Comparison of ENCODE assay signal across 9 cellular contexts in the genomic region with DNA sequence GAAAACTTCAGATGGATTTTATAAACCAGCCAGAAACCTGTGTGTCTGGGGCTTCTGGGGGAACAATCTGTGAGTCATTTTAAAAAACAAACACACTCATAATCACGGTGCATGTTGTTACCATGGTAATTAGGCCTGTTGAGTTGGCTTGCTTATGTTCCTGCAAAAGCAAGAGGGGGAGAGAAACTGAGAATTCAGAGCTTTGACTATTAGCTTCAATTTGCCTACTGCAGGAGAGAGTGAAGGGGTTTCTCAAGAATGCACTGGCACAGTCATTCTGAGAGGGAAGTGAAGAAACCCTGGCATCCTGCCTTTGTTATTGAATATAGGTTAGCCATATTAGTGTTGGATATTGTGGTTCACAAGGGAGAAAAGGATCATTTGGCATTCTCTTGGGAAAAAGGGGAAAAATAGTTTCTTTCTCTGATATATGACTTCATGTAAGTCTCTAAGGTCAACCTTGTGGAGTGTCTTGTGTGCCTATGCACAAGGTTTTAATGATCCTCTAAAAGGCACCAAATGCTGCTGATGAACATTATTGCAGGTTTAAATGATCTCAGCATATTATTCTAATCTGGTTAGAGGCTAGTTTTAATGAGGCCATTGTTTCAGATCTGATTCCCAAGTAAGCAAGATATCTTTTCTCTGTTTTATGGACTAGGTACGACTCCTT. TPM values are rescaled to one million over a fixed set of nuclear protein-coding genes. Genes with fewer than 3 reads are reported as not detected.
DNase-seq lines count a peak whose midpoint lies in the region; ATAC-seq and TF ChIP-seq lines count a peak whose summit lies in the region.
"Had no signal": no experiment of that assay in that cellular context is flagged by ENCODE, and none has a peak within 500 bp of the region (broad histone marks: within the 10 kb centered on the region; RNA-seq: fewer than 3 reads in every experiment).

No MANE protein-coding gene starts in this region.

- WGBS in mesenchymal stem cell: 23% methylated on average over 2 of the region's 2 CpGs

- H3K36me3 ChIP-seq in BJ (ENCODE audit: control insufficient read depth, insufficient read depth, low read length) (no peaks in the 10 kb centered on the region), mesenchymal stem cell (ENCODE audit: control insufficient read depth in 1 of 2, insufficient read depth in 2 of 2, low read depth in 1 of 2, low read length in 2 of 2) (no peaks in the 10 kb centered on the region), WERI-Rb-1 (no peaks in the 10 kb centered on the region)

- H2BK120ac ChIP-seq in mesenchymal stem cell (ENCODE audit: low read depth, low read length): no peak overlapping the region

- no peaks in the 10 kb centered on the region for H3K9me3 ChIP-seq in mesenchymal stem cell (ENCODE audit: control insufficient read depth, low read length)
- no peaks in the 10 kb centered on the region for H3K9me3 ChIP-seq in WERI-Rb-1 (ENCODE audit: severe bottlenecking)

- H3K18ac ChIP-seq in mesenchymal stem cell (ENCODE audit: low read depth in 1 of 2, low read length in 2 of 2): no peak overlapping the region

- in situ Hi-C loops in astrocyte of the spinal cord (cut with HindIII; ENCODE audit: low sequenced_read_pairs): no loop called here

- H3K79me1 ChIP-seq in mesenchymal stem cell (replicated peaks; ENCODE audit: low read length, poor library complexity, severe bottlenecking): no peaks in the 10 kb centered on the region

- H3K4me1 ChIP-seq in mesenchymal stem cell (ENCODE audit: control insufficient read depth, insufficient read depth, low read depth, low read length): peaks cover 2% of the 10 kb centered on the region

- no peak overlapping the region for H3K4me2 ChIP-seq in mesenchymal stem cell (ENCODE audit: low read length, poor library complexity, severe bottlenecking)

- H3K27ac ChIP-seq in mesenchymal stem cell (ENCODE audit: low read length, poor library complexity, severe bottlenecking): peak overlapping the region; percentile 10
- H3K27ac ChIP-seq in WERI-Rb-1: no peak overlapping the region

- CTCF ChIA-PET in BJ (lab: Yijun Ruan, JAX): interaction anchor here (0.9 kb wide), 1 partner anchor 105 kb away, joined by 3 read pairs; no protein-coding TSS in a partner anchor

- POLR2A ChIA-PET in BJ (lab: Charles Lee): no interaction called here

- H3K27me3 ChIP-seq in BJ (ENCODE audit: control insufficient read depth, insufficient read depth, low read length): no peaks in the 10 kb centered on the region
- no peaks in the 10 kb centered on the region for H3K27me3 ChIP-seq in mesenchymal stem cell (ENCODE audit: control insufficient read depth in 1 of 2, insufficient read depth in 1 of 2, low read length in 2 of 2)
- H3K27me3 ChIP-seq in WERI-Rb-1 (ENCODE audit: insufficient read depth, low read depth, severe bottlenecking): no peaks in the 10 kb centered on the region

- DNase-seq in BJ (ENCODE audit: low read depth): peak; percentile 98
- peak; percentile 26 for DNase-seq in NCI-H2029 treated with DMSO at 0.1 percent for 48 hours (lab: John Stamatoyannopoulos, UW)
- peak; percentile 95 for DNase-seq in astrocyte of the spinal cord (ENCODE audit: low read depth, low spot score)
- peak; percentile 97 for DNase-seq in mesenchymal stem cell
- DNase-seq in occipital lobe (lab: John Stamatoyannopoulos, UW): no peak
- DNase-seq in WERI-Rb-1: no peak

- H3K14ac ChIP-seq in mesenchymal stem cell (ENCODE audit: low read length in 2 of 2): no peak overlapping the region

- H2AFZ ChIP-seq in mesenchymal stem cell (ENCODE audit: low read depth, low read length): no peak overlapping the region

- H3K4me3 ChIP-seq in BJ (ENCODE audit: low read depth, low read length): no peak overlapping the region
- no peak overlapping the region for H3K4me3 ChIP-seq in astrocyte of the spinal cord (ENCODE audit: low read depth, low read length)
- peak overlapping the region in 1 of 2 experiments; percentile 13 for H3K4me3 ChIP-seq in mesenchymal stem cell (ENCODE audit: insufficient read depth in 1 of 2, low read depth in 1 of 2, low read length in 2 of 2)
- no peak overlapping the region for H3K4me3 ChIP-seq in WERI-Rb-1 (ENCODE audit: low read depth, low read length)

- H4K91ac ChIP-seq in mesenchymal stem cell (ENCODE audit: low read length): no peak overlapping the region

- peak overlapping the region in 1 of 2 experiments; percentile 26 for H2BK12ac ChIP-seq in mesenchymal stem cell (ENCODE audit: low read length in 2 of 2)

- ATAC-seq in GM18511 (IDR thresholded peaks at IDR 0.05; ENCODE audit: unreplicated experiment) (peak; percentile 98), HG02938 (IDR thresholded peaks at IDR 0.05; ENCODE audit: unreplicated experiment) (peak; percentile 97)

- no peak overlapping the region for H3K23ac ChIP-seq in mesenchymal stem cell (ENCODE audit: low read length in 2 of 2)

- H4K8ac ChIP-seq in mesenchymal stem cell (ENCODE audit: low read length): no peak overlapping the region

- no peak overlapping the region for H2BK5ac ChIP-seq in mesenchymal stem cell (ENCODE audit: low read depth, low read length, poor library complexity, severe bottlenecking)

- H3K9ac ChIP-seq in mesenchymal stem cell (ENCODE audit: low read length): peak overlapping the region; percentile 82

- no peak overlapping the region for H3K4ac ChIP-seq in mesenchymal stem cell (ENCODE audit: low read depth in 1 of 2, low read length in 2 of 2)

- no peak for TF ChIP-seq CTCF in BJ (IDR thresholded peaks at IDR 0.05; ENCODE audit: insufficient read depth, low read depth, low read length)
- TF ChIP-seq CTCF in astrocyte of the spinal cord (IDR thresholded peaks at IDR 0.05; ENCODE audit: low read depth, low read length): no peak
- TF ChIP-seq CTCF in WERI-Rb-1 (IDR thresholded peaks at IDR 0.05; ENCODE audit: low read depth, low read length): no peak

- no peak overlapping the region for H2BK15ac ChIP-seq in mesenchymal stem cell (ENCODE audit: low read depth, poor library complexity, severe bottlenecking)

- H2AK5ac ChIP-seq in mesenchymal stem cell (ENCODE audit: low read length, severe bottlenecking): no peak overlapping the region

RNA-seq across cellular contexts. Expression of a gene that starts 12.9 kb away (rescaled TPM):
- 4.5 and 7.6 TPM in 2 replicates for polyA plus RNA-seq in BJ (2011; rRNA removed)
- polyA minus RNA-seq in BJ (2011; rRNA and poly(A)+ RNA removed): 2.3 and 4.2 TPM in 2 replicates
- polyA plus RNA-seq in mesenchymal stem cell (2013, experiment 1 of 2): 57.8 TPM
- 57.5 TPM for polyA plus RNA-seq in mesenchymal stem cell (2013, experiment 2 of 2)
- 317 TPM for total RNA-seq in occipital lobe
- total RNA-seq: NCI-H460 had no signal

Comparison
In these comparisons a context has a peak if more than half of its experiments do, and no peak if none do; other contexts are left out.
1. DNase-seq: peak in BJ (single experiment), NCI-H2029 treated with DMSO at 0.1 percent for 48 hours (single experiment), astrocyte of the spinal cord (single experiment) and mesenchymal stem cell (single experiment); none in occipital lobe (single experiment) and WERI-Rb-1 (single experiment).